Comparison of ENCODE assay signal across 8 cellular contexts in the genomic region with DNA sequence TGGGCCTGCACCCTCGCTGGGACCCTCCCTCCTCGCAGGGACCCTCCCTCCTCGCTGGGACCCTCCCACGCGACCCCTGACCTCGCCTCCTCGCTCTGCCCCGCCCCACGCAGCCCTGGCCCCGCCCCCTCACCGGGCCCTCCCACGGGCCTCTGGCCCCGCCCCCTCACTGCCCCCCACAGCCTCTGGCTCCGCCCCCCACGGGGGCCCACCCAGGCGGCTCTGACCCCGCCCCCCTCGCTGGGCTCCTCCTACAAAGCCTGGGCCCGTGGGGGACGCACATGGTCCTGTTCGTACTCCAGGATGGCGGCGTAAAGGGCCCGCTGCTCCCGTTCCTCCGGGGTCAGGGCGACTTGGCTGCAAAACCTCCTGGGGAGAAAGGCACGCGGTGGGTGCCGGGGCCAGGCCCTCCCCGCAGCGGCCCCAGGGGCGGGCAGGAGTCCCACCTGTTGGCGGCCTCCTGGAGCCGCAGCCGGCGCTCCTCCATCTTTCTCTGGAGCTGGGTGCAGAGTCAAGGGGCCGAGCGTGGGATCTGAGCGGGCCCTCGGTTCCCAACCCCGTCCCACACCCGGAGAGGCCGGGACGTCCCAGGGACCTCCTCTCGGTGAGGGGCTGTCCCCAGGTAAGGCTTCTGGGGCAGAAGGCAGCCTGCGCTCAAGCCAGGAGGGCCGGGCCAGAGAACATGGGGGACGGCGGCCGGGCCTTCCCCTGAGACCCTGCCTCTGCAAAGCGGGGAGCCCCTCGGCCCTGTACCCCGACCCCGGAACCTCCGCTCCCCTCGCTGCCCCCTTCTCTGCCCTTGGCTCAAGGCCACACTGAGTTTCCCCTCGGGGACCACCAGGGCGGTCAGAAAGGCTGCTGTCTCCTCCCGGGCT. TPM values are rescaled to one million over a fixed set of nuclear protein-coding genes. Genes with fewer than 3 reads are reported as not detected.
DNase-seq lines count a peak whose midpoint lies in the region; ATAC-seq and TF ChIP-seq lines count a peak whose summit lies in the region.

No MANE protein-coding gene starts in this region.

- no peaks in the 10 kb centered on the region for H3K9me3 ChIP-seq in hepatocyte (ENCODE audit: low read depth)

- peak overlapping the region; percentile 90 for H3K4me2 ChIP-seq in hepatocyte

- no peaks in the 10 kb centered on the region for H3K36me3 ChIP-seq in hepatocyte (replicated peaks; ENCODE audit: insufficient read depth, low read depth)

- H2AFZ ChIP-seq in hepatocyte: peak overlapping the region; percentile 35

- H3K4me3 Mint-ChIP-seq in activated naive CD4-positive, alpha-beta T cell treated with anti-CD3 and anti-CD28 coated beads for 36 hours: peak overlapping the region; percentile 76

- no peaks in the 10 kb centered on the region for H3K9me3 Mint-ChIP-seq in activated naive CD4-positive, alpha-beta T cell treated with anti-CD3 and anti-CD28 coated beads for 36 hours

- no peaks in the 10 kb centered on the region for H4K20me1 ChIP-seq in hepatocyte (ENCODE audit: insufficient read depth, poor library complexity, severe bottlenecking)

- H3K27me3 Mint-ChIP-seq in activated naive CD4-positive, alpha-beta T cell treated with anti-CD3 and anti-CD28 coated beads for 36 hours (ENCODE audit: low read depth): no peaks in the 10 kb centered on the region

- no peak overlapping the region for H3K27ac Mint-ChIP-seq in activated naive CD4-positive, alpha-beta T cell treated with anti-CD3 and anti-CD28 coated beads for 36 hours

- TF ChIP-seq CTCF in hepatocyte (IDR thresholded peaks at IDR 0.05; ENCODE audit: poor library complexity): no peak

- intact Hi-C loops in activated naive CD4-positive, alpha-beta T cell treated with anti-CD3 and anti-CD28 coated beads for 36 hours (cut with micrococcal nuclease): loop anchor here (1.0 kb wide), 2 partner anchors 10 kb away; no protein-coding TSS in a partner anchor

- H3K4me1 ChIP-seq in hepatocyte (ENCODE audit: insufficient read depth): peaks cover 4% of the 10 kb centered on the region

- WGBS in hepatocyte (ENCODE audit: low lambda C conversion rate, missing lambda C conversion rate): 14% methylated on average over 38 of the region's 60 CpGs

- H3K4me3 ChIP-seq in hepatocyte: peak overlapping the region; percentile 23

- H3K36me3 Mint-ChIP-seq in activated naive CD4-positive, alpha-beta T cell treated with anti-CD3 and anti-CD28 coated beads for 36 hours (ENCODE audit: low read depth): peaks cover 9% of the 10 kb centered on the region

- CTCF ChIA-PET in activated naive CD4-positive, alpha-beta T cell treated with anti-CD3 and anti-CD28 coated beads for 36 hours (lab: Charles Lee): interaction anchor here (1.1 kb wide), 1 partner anchor 11 kb away, joined by 6 read pairs; no protein-coding TSS in a partner anchor

- ATAC-seq in HG02610 (IDR thresholded peaks at IDR 0.05; ENCODE audit: unreplicated experiment): peak; percentile 49
- no peak for ATAC-seq in HG02763 (IDR thresholded peaks at IDR 0.05; ENCODE audit: unreplicated experiment)

- DNase-seq in DMS53 (lab: John Stamatoyannopoulos, UW) (peak; percentile 77), SK-N-DZ (ENCODE audit: low spot score) (peak; percentile 67), hepatocyte (ENCODE audit: low spot score) (peak; percentile 70), NCI-H1436 treated with DMSO at 0.1 percent for 48 hours (lab: John Stamatoyannopoulos, UW) (no peak)
- DNase-seq in activated naive CD4-positive, alpha-beta T cell treated with anti-CD3 and anti-CD28 coated beads for 36 hours: peak; percentile 78
- peak; percentile 77 for DNase-seq in stimulated activated CD4-positive, alpha-beta T cell treated with anti-CD3 and anti-CD28 coated beads, Interleukin-1b, Interleukin-23, amount 100 ng/mL, for 48 hours

- H3K4me1 Mint-ChIP-seq in activated naive CD4-positive, alpha-beta T cell treated with anti-CD3 and anti-CD28 coated beads for 36 hours (ENCODE audit: low read depth): peaks cover 13% of the 10 kb centered on the region

- no peaks in the 10 kb centered on the region for H3K79me2 ChIP-seq in hepatocyte

- no peaks in the 10 kb centered on the region for H3K9me2 ChIP-seq in hepatocyte (replicated peaks; ENCODE audit: insufficient read depth)

- no peak overlapping the region for H3K27ac ChIP-seq in hepatocyte

- H3K27me3 ChIP-seq in hepatocyte: no peaks in the 10 kb centered on the region

RNA-seq across cellular contexts. Expression of gene VPS9D1, which starts 8.9 kb away (rescaled TPM):
- 5.7 and 8.8 TPM in 2 replicates for polyA plus RNA-seq in SK-N-DZ (2014; cell fraction: cytosol; rRNA removed)
- 26.0 and 40.7 TPM in 2 replicates for polyA plus RNA-seq in SK-N-DZ (2014; cell fraction: nucleus; rRNA removed)
- 1 to 10 TPM in 1 of 2 experiments, under 1 TPM in 1; 0.91 to 1.4 TPM for total RNA-seq in activated naive CD4-positive, alpha-beta T cell treated with anti-CD3 and anti-CD28 coated beads for 36 hours
- 8.0 and 13.8 TPM in 2 replicates for total RNA-seq in hepatocyte
- 25.5 and 30.2 TPM in 2 replicates for polyA plus RNA-seq in hepatocyte

RNA-seq across cellular contexts. Expression of gene ZNF276, which starts 9.5 kb away (rescaled TPM):
- 11.2 and 35.3 TPM in 2 replicates for polyA plus RNA-seq in SK-N-DZ (2014; cell fraction: cytosol; rRNA removed)
- polyA plus RNA-seq in SK-N-DZ (2014; cell fraction: nucleus; rRNA removed): 81.8 and 136 TPM in 2 replicates
- total RNA-seq in activated naive CD4-positive, alpha-beta T cell treated with anti-CD3 and anti-CD28 coated beads for 36 hours: 10 to 100 TPM; 19.8 to 25.3 TPM
- total RNA-seq in hepatocyte: 8.4 and 23.2 TPM in 2 replicates
- polyA plus RNA-seq in hepatocyte: 15.0 and 18.3 TPM in 2 replicates

RNA-seq across cellular contexts. Expression of gene SPATA2L, which starts 10.3 kb away (rescaled TPM):
- 12.8 and 13.3 TPM in 2 replicates for polyA plus RNA-seq in SK-N-DZ (2014; cell fraction: cytosol; rRNA removed)
- 7.8 and 12.7 TPM in 2 replicates for polyA plus RNA-seq in SK-N-DZ (2014; cell fraction: nucleus; rRNA removed)
- 1 to 10 TPM in 1 of 2 experiments, under 1 TPM in 1; 0.93 to 1.2 TPM for total RNA-seq in activated naive CD4-positive, alpha-beta T cell treated with anti-CD3 and anti-CD28 coated beads for 36 hours
- 20.2 and 32.9 TPM in 2 replicates for total RNA-seq in hepatocyte
- 23.6 and 25.0 TPM in 2 replicates for polyA plus RNA-seq in hepatocyte

RNA-seq across cellular contexts. Expression of gene CDK10, which starts 25.3 kb away (rescaled TPM):
- 101 and 107 TPM in 2 replicates for polyA plus RNA-seq in SK-N-DZ (2014; cell fraction: cytosol; rRNA removed)
- polyA plus RNA-seq in SK-N-DZ (2014; cell fraction: nucleus; rRNA removed): 895 and 969 TPM in 2 replicates
- 100 to 1,000 TPM; 128 to 158 TPM for total RNA-seq in activated naive CD4-positive, alpha-beta T cell treated with anti-CD3 and anti-CD28 coated beads for 36 hours
- total RNA-seq in hepatocyte: 60.1 and 70.4 TPM in 2 replicates
- 155 and 187 TPM in 2 replicates for polyA plus RNA-seq in hepatocyte

RNA-seq across cellular contexts. Expression of gene SPATA33, which starts 54.2 kb away (rescaled TPM):
- polyA plus RNA-seq in SK-N-DZ (2014; cell fraction: cytosol; rRNA removed): 14.5 and 21.9 TPM in 2 replicates
- polyA plus RNA-seq in SK-N-DZ (2014; cell fraction: nucleus; rRNA removed): 18.1 and 19.8 TPM in 2 replicates
- 1 to 10 TPM; 6.5 to 7.0 TPM for total RNA-seq in activated naive CD4-positive, alpha-beta T cell treated with anti-CD3 and anti-CD28 coated beads for 36 hours
- 3.6 and 4.4 TPM in 2 replicates for total RNA-seq in hepatocyte
- 16.8 and 17.9 TPM in 2 replicates for polyA plus RNA-seq in hepatocyte
